ENCODE assay signal across 15 cellular contexts in genomic region chr1:48207536-48208075, GRCh38. TPM values are rescaled to one million over a fixed set of nuclear protein-coding genes. Genes with fewer than 3 reads are reported as not detected.
DNase-seq lines count a peak whose midpoint lies in the region; TF ChIP-seq lines count a peak whose summit lies in the region.
"Had no signal": no experiment of that assay in that cellular context is flagged by ENCODE, and none has a peak within 500 bp of the region (broad histone marks: within the 10 kb centered on the region; RNA-seq: fewer than 3 reads in every experiment).

No MANE protein-coding gene starts in this region.

- peak overlapping the region; percentile 41 for H3K4ac ChIP-seq in neuronal stem cell (ENCODE audit: low read length)

- H3K4me1 ChIP-seq in breast epithelium (no peaks in the 10 kb centered on the region), mammary epithelial cell (ENCODE audit: insufficient read depth, low read length) (peaks cover 4% of the 10 kb centered on the region), endodermal cell (ENCODE audit: control insufficient read depth, insufficient read depth, low read length) (peaks cover 3% of the 10 kb centered on the region), neuronal stem cell (ENCODE audit: control insufficient read depth in 2 of 2, insufficient read depth in 1 of 2, low read depth in 1 of 2, low read length in 2 of 2) (peaks cover 0 to 1% of the 10 kb centered on the region in 2 donors), suprapubic skin (peaks cover 31% of the 10 kb centered on the region)
- H3K4me1 ChIP-seq: BLaER1, Caco-2 had no signal

- dilution Hi-C loops in mammary epithelial cell (cut with HindIII; ENCODE audit: low sequenced_read_pairs): no loop called here

- no peak overlapping the region for H2BK12ac ChIP-seq in neuronal stem cell (ENCODE audit: low read length)

- no peak overlapping the region for H3K23ac ChIP-seq in neuronal stem cell (ENCODE audit: low read depth, low read length, poor library complexity)

- intact Hi-C loops in breast epithelium (cut with DNase I; ENCODE audit: low total_unique reads): no loop called here
- intact Hi-C loops in mammary epithelial cell (cut with micrococcal nuclease): no loop called here

- peaks cover 22% of the 10 kb centered on the region for H3K36me3 Mint-ChIP-seq in endodermal cell (ENCODE audit: low read depth)
- H3K36me3 Mint-ChIP-seq: CD8-positive, alpha-beta memory T cell had no signal

- H3K79me2 ChIP-seq in mammary epithelial cell (ENCODE audit: insufficient read depth, low read length): no peaks in the 10 kb centered on the region

- WGBS in mammary epithelial cell (ENCODE audit: low coverage, missing lambda C conversion rate): 100% methylated on average over 2 of the region's 3 CpGs
- WGBS in endodermal cell (ENCODE audit: insufficient coverage in 1 of 2, insufficient read length in 1 of 2), 2 experiments: 62 to 88% methylated on average over 1 to 3 of the region's 3 CpGs
- no CpG with 5 or more reads among the region's 3 CpGs for WGBS in neuronal stem cell (ENCODE audit: extremely low coverage in 2 of 2, insufficient read length in 2 of 2, insufficient replicate concordance in 1 of 2), 2 donors
- WGBS in suprapubic skin: 61% methylated on average over 3 of the region's 3 CpGs

- peaks cover 67% of the 10 kb centered on the region for H3K4me1 Mint-ChIP-seq in endodermal cell
- H3K4me1 Mint-ChIP-seq: CD8-positive, alpha-beta memory T cell had no signal

- H3K4me2 ChIP-seq in mammary epithelial cell (ENCODE audit: insufficient read depth, low read depth, low read length) (no peak overlapping the region), neuronal stem cell (ENCODE audit: insufficient read depth, low read length, poor library complexity, severe bottlenecking) (no peak overlapping the region)
- H3K4me2 ChIP-seq: BLaER1 had no signal

- no peak for DNase-seq in breast epithelium (ENCODE audit: low spot score in 2 of 2)
- DNase-seq in mammary epithelial cell: no peak
- DNase-seq in endodermal cell: peak; percentile 50
- no peak for DNase-seq in neuronal stem cell (ENCODE audit: low spot score)
- DNase-seq in suprapubic skin (ENCODE audit: low spot score in 2 of 2): no peak
- DNase-seq in A172 (ENCODE audit: low spot score): no peak
- no peak for DNase-seq in DMS79 treated with DMSO at 0.1 percent for 48 hours (lab: John Stamatoyannopoulos, UW)
- DNase-seq in NAMALWA (ENCODE audit: low spot score): no peak
- DNase-seq: AML-193; Caco-2; CD8-positive, alpha-beta memory T cell; GF-D8; GM23248 had no signal

- H3K9ac ChIP-seq in mammary epithelial cell (ENCODE audit: insufficient read depth, low read length) (no peak overlapping the region), endodermal cell (ENCODE audit: extremely low read depth, low read length, poor library complexity, severe bottlenecking) (no peak overlapping the region), neuronal stem cell (ENCODE audit: low read depth, low read length, poor library complexity) (no peak overlapping the region)
- H3K9ac ChIP-seq: BLaER1, GM23248 had no signal

- in situ Hi-C loops in mammary epithelial cell (cut with MboI; ENCODE audit: low sequenced_read_pairs in 2 of 2): loop anchor here (10.0 to 25.0 kb wide), 2 partner anchors 445 to 473 kb away; no protein-coding TSS in a partner anchor

- no peak overlapping the region for H2AK5ac ChIP-seq in neuronal stem cell (ENCODE audit: low read depth, low read length)

- no peak overlapping the region for H2BK120ac ChIP-seq in neuronal stem cell (ENCODE audit: low read depth, low read length)

- no peak for TF ChIP-seq CTCF in breast epithelium (IDR thresholded peaks at IDR 0.05)
- TF ChIP-seq CTCF in mammary epithelial cell (conservative IDR thresholded peaks at IDR 0.05 in 1 of 2, IDR thresholded peaks at IDR 0.05 in 1 of 2; ENCODE audit: extremely low read depth in 1 of 2, insufficient read depth in 1 of 2, low read depth in 1 of 2, low read length in 2 of 2): no peak
- no peak for TF ChIP-seq CTCF in endodermal cell (conservative IDR thresholded peaks at IDR 0.05)
- no peak for TF ChIP-seq CTCF in suprapubic skin (IDR thresholded peaks at IDR 0.05)

- no peak overlapping the region for H2AFZ ChIP-seq in mammary epithelial cell (ENCODE audit: low read depth, low read length)
- no peak overlapping the region for H2AFZ ChIP-seq in neuronal stem cell (ENCODE audit: low read length)
- H2AFZ ChIP-seq: GM23248 had no signal

- no peaks in the 10 kb centered on the region for H3K27me3 Mint-ChIP-seq in endodermal cell (ENCODE audit: insufficient read depth)

- H3K27ac ChIP-seq in breast epithelium (peak overlapping the region; percentile 21 to 23), mammary epithelial cell (ENCODE audit: insufficient read depth, low read depth, low read length) (no peak overlapping the region), endodermal cell (ENCODE audit: low read depth, low read length) (no peak overlapping the region), neuronal stem cell (replicated peaks; ENCODE audit: low read length) (no peak overlapping the region), suprapubic skin (peak overlapping the region; percentile 62)
- H3K27ac ChIP-seq: 22Rv1, BLaER1, GM23248 had no signal

- H3K27ac Mint-ChIP-seq in endodermal cell: peak overlapping the region; percentile 82

- no peak for TF ChIP-seq EP300 in suprapubic skin (IDR thresholded peaks at IDR 0.05)

- no peaks in the 10 kb centered on the region for H3K9me3 Mint-ChIP-seq in endodermal cell
- H3K9me3 Mint-ChIP-seq: CD8-positive, alpha-beta memory T cell had no signal

- no peak overlapping the region for H4K8ac ChIP-seq in neuronal stem cell (ENCODE audit: low read depth, low read length)

- H3K36me3 ChIP-seq in breast epithelium (no peaks in the 10 kb centered on the region), mammary epithelial cell (ENCODE audit: insufficient read depth, low read length) (no peaks in the 10 kb centered on the region), endodermal cell (ENCODE audit: control insufficient read depth, insufficient read depth, low read length) (peaks cover 12% of the 10 kb centered on the region), neuronal stem cell (replicated peaks in 1 of 2; ENCODE audit: control insufficient read depth in 2 of 2, insufficient read depth in 2 of 2, low read length in 2 of 2) (no peaks in the 10 kb centered on the region), suprapubic skin (no peaks in the 10 kb centered on the region)
- H3K36me3 ChIP-seq: BLaER1 had no signal

- no peak overlapping the region for H3K14ac ChIP-seq in neuronal stem cell (ENCODE audit: low read length)

- CTCF ChIA-PET in mammary epithelial cell (lab: Charles Lee; ENCODE audit: low non-redundant PET): no interaction called here

- no peaks in the 10 kb centered on the region for H3K9me3 ChIP-seq in breast epithelium
- no peaks in the 10 kb centered on the region for H3K9me3 ChIP-seq in mammary epithelial cell (replicated peaks; ENCODE audit: insufficient read depth, low read length)
- no peaks in the 10 kb centered on the region for H3K9me3 ChIP-seq in endodermal cell (ENCODE audit: control insufficient read depth, low read length)
- no peaks in the 10 kb centered on the region for H3K9me3 ChIP-seq in neuronal stem cell (replicated peaks in 1 of 2; ENCODE audit: control insufficient read depth in 2 of 2, insufficient read depth in 1 of 2, low read depth in 1 of 2, low read length in 2 of 2)
- H3K9me3 ChIP-seq in suprapubic skin: no peaks in the 10 kb centered on the region
- H3K9me3 ChIP-seq: BLaER1, Caco-2 had no signal

- TF ChIP-seq POLR2A in breast epithelium (IDR thresholded peaks at IDR 0.05): no peak
- TF ChIP-seq POLR2A in suprapubic skin (IDR thresholded peaks at IDR 0.05): no peak

- H2BK15ac ChIP-seq in neuronal stem cell (ENCODE audit: low read length): no peak overlapping the region

- no peaks in the 10 kb centered on the region for H4K20me1 ChIP-seq in mammary epithelial cell (ENCODE audit: insufficient read depth, low read length)
- H4K20me1 ChIP-seq: BLaER1 had no signal

- H3K27me3 ChIP-seq in breast epithelium (no peaks in the 10 kb centered on the region), mammary epithelial cell (ENCODE audit: insufficient read depth, low read length) (no peaks in the 10 kb centered on the region), endodermal cell (ENCODE audit: control insufficient read depth, insufficient read depth, low read length, poor library complexity, severe bottlenecking) (no peaks in the 10 kb centered on the region), neuronal stem cell (ENCODE audit: control insufficient read depth in 3 of 3, insufficient read depth in 3 of 3, low read depth in 1 of 3, low read length in 3 of 3) (no peaks in the 10 kb centered on the region), suprapubic skin (no peaks in the 10 kb centered on the region)
- H3K27me3 ChIP-seq: BLaER1 had no signal

- H3K4me3 ChIP-seq in breast epithelium (no peak overlapping the region), mammary epithelial cell (replicated peaks in 1 of 3; ENCODE audit: insufficient read depth in 1 of 3, low read depth in 2 of 3, low read length in 3 of 3) (no peak overlapping the region), endodermal cell (ENCODE audit: low read length) (no peak overlapping the region), neuronal stem cell (ENCODE audit: low read length in 2 of 2) (no peak overlapping the region), suprapubic skin (no peak overlapping the region)
- H3K4me3 ChIP-seq: BLaER1, GM23248 had no signal

- no peak overlapping the region for H3K18ac ChIP-seq in neuronal stem cell (ENCODE audit: low read length)

- no peak overlapping the region for H4K91ac ChIP-seq in neuronal stem cell (ENCODE audit: low read depth, low read length, poor library complexity)

- no TSS peak for BruUV-seq in mammary epithelial cell (replicated peaks; lab: Mats Ljungman, UMichigan)

- no peaks in the 10 kb centered on the region for H3K79me1 ChIP-seq in neuronal stem cell (ENCODE audit: low read depth, low read length)

- H3K4me3 Mint-ChIP-seq in endodermal cell: no peak overlapping the region
- H3K4me3 Mint-ChIP-seq: CD8-positive, alpha-beta memory T cell had no signal

- no peak overlapping the region for H2BK5ac ChIP-seq in neuronal stem cell (ENCODE audit: low read length)

RNA-seq across cellular contexts. Expression of gene SLC5A9, which starts 14.9 kb away (rescaled TPM):
- total RNA-seq in breast epithelium: under 1 TPM in 2 of 3 donors, not detected in 1; 0.16 to 0.73 TPM
- total RNA-seq in mammary epithelial cell: not detected
- not detected for polyA plus RNA-seq in mammary epithelial cell
- polyA minus RNA-seq in mammary epithelial cell: not detected
- total RNA-seq in endodermal cell: 100 to 1,000 TPM in 1 of 2 donors, 10 to 100 TPM in 1; 52.4 to 114 TPM
- polyA plus RNA-seq in endodermal cell (2013, experiment 1 of 2): 7.9 TPM
- polyA plus RNA-seq in endodermal cell (2013, experiment 2 of 2): 11.5 TPM
- polyA plus RNA-seq in neuronal stem cell (2013, experiment 1 of 2): not detected
- polyA plus RNA-seq in neuronal stem cell (2013, experiment 2 of 2): not detected
- total RNA-seq in suprapubic skin: 1 to 10 TPM; 2.9 to 4.7 (median 3.3) TPM
- total RNA-seq in A172 (2014; rRNA removed; shearing (Covaris generic)): not detected in 2 replicates
- total RNA-seq: CD8-positive, alpha-beta memory T cell; GM23248 had no signal
- polyA plus RNA-seq: CD8-positive, alpha-beta memory T cell; GM23248 had no signal

Comparison
In these comparisons a context has a peak if more than half of its experiments do, and no peak if none do; other contexts are left out.
1. H3K27ac ChIP-seq: peak in breast epithelium (2 of 2) and suprapubic skin (single experiment); none in mammary epithelial cell (single experiment), endodermal cell (single experiment) and neuronal stem cell (single experiment).
2. RNA of gene SLC5A9, which starts 14.9 kb away (total RNA-seq): 52.4 to 114 TPM in endodermal cell; 2.9 to 4.7 TPM in suprapubic skin, not detected in mammary epithelial cell, 0.16 to 0.73 TPM in breast epithelium and not detected in A172; every median in the first group is over 4 times any median in the second.